22 cellular contexts compared by ENCODE assay signal in the genomic region with DNA sequence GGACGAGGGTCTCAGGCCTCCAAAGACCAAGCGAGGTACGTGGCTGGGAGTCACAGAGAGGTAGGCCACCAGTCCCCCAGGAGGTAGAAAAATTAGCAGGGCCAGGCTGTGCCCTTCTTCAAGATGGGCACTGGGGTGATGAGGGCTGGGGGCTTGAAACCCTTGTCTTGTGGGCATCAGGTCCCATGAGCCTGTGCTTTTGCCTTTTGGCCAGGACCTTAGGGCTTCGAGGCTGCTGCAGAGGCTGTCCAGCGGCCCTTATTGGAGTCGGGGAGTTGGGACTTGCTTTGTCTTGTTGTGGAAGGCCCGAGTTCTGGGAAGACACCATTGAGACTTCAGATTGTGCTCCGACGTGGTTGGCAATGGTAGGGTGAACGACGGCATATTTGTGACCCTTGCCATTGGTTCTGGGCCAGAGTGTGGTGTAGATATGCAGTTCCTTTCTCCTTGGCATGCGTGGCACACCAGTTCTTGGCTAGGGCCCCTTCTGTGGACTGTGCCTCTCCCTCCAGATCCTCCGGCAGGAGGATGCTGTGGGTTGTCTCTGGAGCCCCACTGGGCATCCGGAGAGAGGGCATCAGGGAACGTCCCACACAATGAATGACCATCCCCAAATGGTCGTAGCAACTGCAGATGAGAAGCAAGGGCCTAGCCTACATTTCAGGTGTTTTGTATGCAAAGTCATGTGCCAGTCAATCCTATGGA. TPM values are rescaled to one million over a fixed set of nuclear protein-coding genes. Genes with fewer than 3 reads are reported as not detected.
"Had no signal": no experiment of that assay in that cellular context is flagged by ENCODE, and none has a peak within 500 bp of the region (broad histone marks: within the 10 kb centered on the region; RNA-seq: fewer than 3 reads in every experiment).

No MANE protein-coding gene starts in this region.

- H3K9me3 Mint-ChIP-seq: activated naive CD8-positive, alpha-beta T cell treated with anti-CD3 and anti-CD28 coated beads for 36 hours; naive thymus-derived CD4-positive, alpha-beta T cell had no signal

- DNase-seq: activated CD4-positive, alpha-beta T cell treated with anti-CD3 and anti-CD28 coated beads for 48 hours; activated CD4-positive, CD25-positive, alpha-beta regulatory T cell; activated CD8-positive, alpha-beta memory T cell treated with anti-CD3 and anti-CD28 coated beads for 24 hours; activated naive CD4-positive, alpha-beta T cell; activated naive CD8-positive, alpha-beta T cell treated with anti-CD3 and anti-CD28 coated beads for 36 hours; amniotic stem cell; foreskin melanocyte; glutamatergic neuron; hippocampal formation; naive thymus-derived CD4-positive, alpha-beta T cell; stimulated activated CD4-positive, alpha-beta T cell treated with anti-CD3 and anti-CD28 coated beads, Interleukin-2, amount 100 ng/mL, for 24 hours; stimulated activated naive CD8-positive, alpha-beta T cell treated with anti-CD3 and anti-CD28 coated beads, Interleukin-15, Interleukin-2, amounts not matched to agents 100 U/mL and 50 U/mL, for 24 hours; substantia nigra; T-helper 1 cell; T-helper 9 cell; tibial artery; uterus had no signal

- H3K36me3 ChIP-seq: neutrophil, tibial artery, uterus had no signal

- H3K4me3 ChIP-seq: mucosa of descending colon, tibial artery, uterus had no signal

- H3K4me3 Mint-ChIP-seq: activated naive CD8-positive, alpha-beta T cell treated with anti-CD3 and anti-CD28 coated beads for 36 hours had no signal

- H3K4me1 ChIP-seq: uterus had no signal

- H3K27ac ChIP-seq: neutrophil, tibial artery, uterus had no signal

- ATAC-seq: mucosa of descending colon; naive thymus-derived CD4-positive, alpha-beta T cell; stimulated activated naive CD8-positive, alpha-beta T cell treated with anti-CD3 and anti-CD28 coated beads, Interleukin-15, Interleukin-2, amounts not matched to agents 100 U/mL and 50 U/mL, for 24 hours had no signal

- H3K27me3 Mint-ChIP-seq: activated naive CD8-positive, alpha-beta T cell treated with anti-CD3 and anti-CD28 coated beads for 36 hours; naive thymus-derived CD4-positive, alpha-beta T cell had no signal

- H3K27ac Mint-ChIP-seq: activated naive CD8-positive, alpha-beta T cell treated with anti-CD3 and anti-CD28 coated beads for 36 hours had no signal

- H3K27me3 ChIP-seq: neutrophil, uterus had no signal

- H3K9me3 ChIP-seq: mucosa of descending colon, neutrophil, tibial artery, uterus had no signal

RNA-seq across cellular contexts. Expression of gene SH2D4B, which starts 0.9 kb away (rescaled TPM):
- total RNA-seq: cardiac septum, epithelial cell of proximal tubule, left lobe of liver, mucosa of descending colon had no signal
- polyA plus RNA-seq: naive thymus-derived CD4-positive, alpha-beta T cell had no signal
